Comparison of ENCODE assay signal across 17 cellular contexts in the genomic region with DNA sequence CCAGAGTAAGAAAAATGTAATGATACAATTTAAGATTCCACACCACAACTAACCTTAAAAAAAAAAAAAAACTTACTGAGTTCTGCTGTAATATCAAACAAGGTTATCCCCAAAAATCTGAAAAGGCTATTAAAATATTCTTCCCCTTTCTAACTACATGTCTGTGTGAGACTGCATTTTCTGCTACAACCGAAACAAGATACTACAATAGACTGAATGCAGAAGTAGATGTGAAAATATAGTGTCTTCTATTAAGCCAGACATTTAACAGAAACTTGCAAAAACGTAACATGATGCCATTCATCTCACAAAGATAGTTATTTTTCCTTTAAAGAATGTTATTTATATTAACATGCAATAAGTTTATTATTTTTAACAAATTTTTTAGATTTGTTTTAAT. TPM values are rescaled to one million over a fixed set of nuclear protein-coding genes. Genes with fewer than 3 reads are reported as not detected.
DNase-seq lines count a peak whose midpoint lies in the region; ATAC-seq and TF ChIP-seq lines count a peak whose summit lies in the region.
"Had no signal": no experiment of that assay in that cellular context is flagged by ENCODE, and none has a peak within 500 bp of the region (broad histone marks: within the 10 kb centered on the region; RNA-seq: fewer than 3 reads in every experiment).

No MANE protein-coding gene starts in this region.

- H3K79me2 ChIP-seq in PC-3 (ENCODE audit: low read length) = peaks cover 49% of the 10 kb centered on the region

- DNase-seq in PC-3 (no peak), chondrocyte (ENCODE audit: low spot score) (no peak), osteocyte (ENCODE audit: extremely low spot score, unreplicated experiment) (no peak), DMS114 treated with DMSO at 0.1 percent for 48 hours (lab: John Stamatoyannopoulos, UW; ENCODE audit: unreplicated experiment) (no peak), HT-29 (ENCODE audit: low spot score) (no peak)
- DNase-seq: CD4-positive, CD25-positive, alpha-beta regulatory T cell; DMS79 treated with DMSO at 0.1 percent for 48 hours; GOT3; NCI-H187; NCI-H226; NCI-H526 treated with DMSO at 0.1 percent for 48 hours; T-helper 1 cell had no signal

- H3K27me3 Mint-ChIP-seq in chondrocyte (ENCODE audit: low read depth) (no peaks in the 10 kb centered on the region), osteocyte (ENCODE audit: unreplicated experiment) (no peaks in the 10 kb centered on the region)
- H3K27me3 Mint-ChIP-seq: B cell; CD4-positive, CD25-positive, alpha-beta regulatory T cell had no signal

- peaks cover 12% of the 10 kb centered on the region for H3K4me1 ChIP-seq in PC-3 (ENCODE audit: insufficient read depth, low read length)

- H3K9me3 ChIP-seq in PC-3 (ENCODE audit: low read length) = no peaks in the 10 kb centered on the region

- no peaks in the 10 kb centered on the region for H3F3A ChIP-seq in PC-3 (ENCODE audit: low read length, unreplicated experiment)

- H3K9me2 ChIP-seq in PC-3 (replicated peaks; ENCODE audit: low read length) = no peaks in the 10 kb centered on the region

- H3K4me2 ChIP-seq in PC-3 (ENCODE audit: low read length) = no peak overlapping the region; the same call in 1 of the 2 replicates

- H3K27ac ChIP-seq in PC-3 (ENCODE audit: low read length) = peak overlapping the region; percentile 29

- no peaks in the 10 kb centered on the region for H3K27me3 ChIP-seq in PC-3 (ENCODE audit: low read length)

- peaks cover 6% of the 10 kb centered on the region for H3K9me3 Mint-ChIP-seq in chondrocyte (ENCODE audit: low read depth)
- H3K9me3 Mint-ChIP-seq in osteocyte (ENCODE audit: unreplicated experiment) = peaks cover 13% of the 10 kb centered on the region

- H3K9ac ChIP-seq in PC-3 (ENCODE audit: low read length) = no peak overlapping the region

- no TSS peak for BruUV-seq in PC-3 (replicated peaks; lab: Mats Ljungman, UMichigan)

- peaks cover 53% of the 10 kb centered on the region for H3K36me3 ChIP-seq in PC-3 (ENCODE audit: low read depth, low read length)

- CTCF ChIA-PET in PC-3 (lab: Charles Lee) = no interaction called here

- H3K27ac Mint-ChIP-seq in chondrocyte (ENCODE audit: unreplicated experiment) = peak overlapping the region; percentile 52
- H3K27ac Mint-ChIP-seq in osteocyte (ENCODE audit: unreplicated experiment) = peak overlapping the region; percentile 53
- H3K27ac Mint-ChIP-seq: B cell had no signal

- no peak for TF ChIP-seq CTCF in PC-3 (conservative IDR thresholded peaks at IDR 0.05; ENCODE audit: low read depth, low read length)
- no peak for TF ChIP-seq CTCF in chondrocyte (IDR thresholded peaks at IDR 0.05)
- no peak for TF ChIP-seq CTCF in osteocyte (IDR thresholded peaks at IDR 0.05)

- intact Hi-C loops in PC-3 (cut with micrococcal nuclease) = loop anchor here (5.0 kb wide), 1 partner anchor 37 kb away; no protein-coding TSS in a partner anchor

- H3K36me3 Mint-ChIP-seq in chondrocyte (ENCODE audit: low read depth) = peaks cover 26% of the 10 kb centered on the region
- peaks cover 61% of the 10 kb centered on the region for H3K36me3 Mint-ChIP-seq in osteocyte (ENCODE audit: unreplicated experiment)

- H4K20me1 ChIP-seq in PC-3 (ENCODE audit: low read length) = no peaks in the 10 kb centered on the region

- ATAC-seq in GM18868 (IDR thresholded peaks at IDR 0.05; ENCODE audit: unreplicated experiment) = peak; percentile 81
- peak; percentile 28 for ATAC-seq in PC-3
- ATAC-seq in HG03432 (IDR thresholded peaks at IDR 0.05; ENCODE audit: unreplicated experiment) = no peak
- no peak for ATAC-seq in HG03097 (IDR thresholded peaks at IDR 0.05; ENCODE audit: low FRiP score, unreplicated experiment)

- H2AFZ ChIP-seq in PC-3 (ENCODE audit: low read length) = no peak overlapping the region

- H3K4me3 Mint-ChIP-seq in chondrocyte (ENCODE audit: unreplicated experiment) (no peak overlapping the region), osteocyte (ENCODE audit: unreplicated experiment) (no peak overlapping the region)
- H3K4me3 Mint-ChIP-seq: B cell; CD4-positive, CD25-positive, alpha-beta regulatory T cell had no signal

- H3K4me1 Mint-ChIP-seq in chondrocyte (ENCODE audit: low read depth) = peaks cover 44% of the 10 kb centered on the region
- H3K4me1 Mint-ChIP-seq in osteocyte (ENCODE audit: unreplicated experiment) = peaks cover 32% of the 10 kb centered on the region

- POLR2A ChIA-PET in PC-3 (lab: Charles Lee; ENCODE audit: unreplicated experiment) = no interaction called here

- H3K4me3 ChIP-seq in PC-3 (ENCODE audit: low read length) = no peak overlapping the region

RNA-seq across cellular contexts. Expression of a gene that starts 16.2 kb away (rescaled TPM):
- total RNA-seq in PC-3 (2014; rRNA removed) (70.1 and 98.7 TPM in 2 replicates), chondrocyte (86.7 to 102 TPM (median 92.2 TPM) in 3 replicates), osteocyte (88.2 and 98.7 TPM in 2 replicates)
- 44.0 and 63.8 TPM in 2 replicates for total RNA-seq in HT-29 (2014; rRNA removed; shearing (Covaris generic))

RNA-seq across cellular contexts. Expression of a gene that starts 59.4 kb away (rescaled TPM):
- not detected in 2 replicates for total RNA-seq in PC-3 (2014; rRNA removed)
- total RNA-seq in chondrocyte = not detected in 3 replicates
- not detected in 2 replicates for total RNA-seq in osteocyte
- not detected in 2 replicates for total RNA-seq in HT-29 (2014; rRNA removed; shearing (Covaris generic))
- total RNA-seq: G401 had no signal

Comparison
In these comparisons a context has a peak if more than half of its experiments do, and no peak if none do; other contexts are left out.
1. ATAC-seq: peak in GM18868 (single experiment) and PC-3 (single experiment); none in HG03432 (single experiment) and HG03097 (single experiment).